1 cellular context compared by ENCODE assay signal in genomic region chr3:123440181-123440580, GRCh38.
TF ChIP-seq lines count a peak whose summit lies in the region.

No MANE protein-coding gene starts in this region.

TF ChIP-seq in GM12878, 131 proteins besides CTCF, POLR2A, EP300 and RAD21 (continued from another document):
- TF ChIP-seq BCLAF1 (IDR thresholded peaks at IDR 0.05) = no peak
- TF ChIP-seq BACH1 (IDR thresholded peaks at IDR 0.05; ENCODE audit: borderline replicate concordance) = no peak
- TF ChIP-seq SMAD5 (IDR thresholded peaks at IDR 0.05; ENCODE audit: low read depth) = no peak
- TF ChIP-seq JUNB (IDR thresholded peaks at IDR 0.05) = no peak
- TF ChIP-seq, protein P1, sequence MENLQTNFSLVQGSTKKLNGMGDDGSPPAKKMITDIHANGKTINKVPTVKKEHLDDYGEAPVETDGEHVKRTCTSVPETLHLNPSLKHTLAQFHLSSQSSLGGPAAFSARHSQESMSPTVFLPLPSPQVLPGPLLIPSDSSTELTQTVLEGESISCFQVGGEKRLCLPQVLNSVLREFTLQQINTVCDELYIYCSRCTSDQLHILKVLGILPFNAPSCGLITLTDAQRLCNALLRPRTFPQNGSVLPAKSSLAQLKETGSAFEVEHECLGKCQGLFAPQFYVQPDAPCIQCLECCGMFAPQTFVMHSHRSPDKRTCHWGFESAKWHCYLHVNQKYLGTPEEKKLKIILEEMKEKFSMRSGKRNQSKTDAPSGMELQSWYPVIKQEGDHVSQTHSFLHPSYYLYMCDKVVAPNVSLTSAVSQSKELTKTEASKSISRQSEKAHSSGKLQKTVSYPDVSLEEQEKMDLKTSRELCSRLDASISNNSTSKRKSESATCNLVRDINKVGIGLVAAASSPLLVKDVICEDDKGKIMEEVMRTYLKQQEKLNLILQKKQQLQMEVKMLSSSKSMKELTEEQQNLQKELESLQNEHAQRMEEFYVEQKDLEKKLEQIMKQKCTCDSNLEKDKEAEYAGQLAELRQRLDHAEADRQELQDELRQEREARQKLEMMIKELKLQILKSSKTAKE (IDR thresholded peaks at IDR 0.05; ENCODE audit: low read depth, poor library complexity, severe bottlenecking) = no peak
- no peak for TF ChIP-seq SUPT20H (IDR thresholded peaks at IDR 0.05; ENCODE audit: borderline replicate concordance, control insufficient read depth, low read depth, low read length)
- no peak for TF ChIP-seq BRCA1 (IDR thresholded peaks at IDR 0.05; ENCODE audit: low read depth, low read length)
- no peak for TF ChIP-seq NRF1 (conservative IDR thresholded peaks at IDR 0.05; ENCODE audit: low read depth, low read length)
- no peak for TF ChIP-seq ZNF217 (IDR thresholded peaks at IDR 0.05)
- TF ChIP-seq POLR2AphosphoS5 (IDR thresholded peaks at IDR 0.05; ENCODE audit: low read length) = no peak
- no peak for TF ChIP-seq CREB1 (IDR thresholded peaks at IDR 0.05; ENCODE audit: low read depth)
- no peak for TF ChIP-seq TBL1XR1 (IDR thresholded peaks at IDR 0.05; ENCODE audit: low read depth, low read length)
- TF ChIP-seq RB1 (IDR thresholded peaks at IDR 0.05; ENCODE audit: borderline replicate concordance) = no peak
